9 cellular contexts compared by ENCODE assay signal in genomic region chr5:138439537-138440225, GRCh38. TPM values are rescaled to one million over a fixed set of nuclear protein-coding genes. Genes with fewer than 3 reads are reported as not detected.
DNase-seq lines count a peak whose midpoint lies in the region; ATAC-seq and TF ChIP-seq lines count a peak whose summit lies in the region.
"Had no signal": no experiment of that assay in that cellular context is flagged by ENCODE, and none has a peak within 500 bp of the region (broad histone marks: within the 10 kb centered on the region; RNA-seq: fewer than 3 reads in every experiment).

No MANE protein-coding gene starts in this region.

- POLR2A ChIA-PET in PC-9 (lab: Charles Lee; ENCODE audit: unreplicated experiment), result interaction anchor here (0.5 kb wide), 1 partner anchor 102 kb away, joined by 3 read pairs; no protein-coding TSS in a partner anchor

- H3K79me2 ChIP-seq in PC-9 (ENCODE audit: low read depth), result no peaks in the 10 kb centered on the region

- H3F3A ChIP-seq in PC-9 (ENCODE audit: insufficient read depth, low read depth), result peaks cover 15% of the 10 kb centered on the region; the same call in 1 of the 2 replicates

- 0 out of 2 replicates have a peak, but pooled peaks cover 7% of the 10 kb centered on the region for H3K36me3 ChIP-seq in PC-9 (ENCODE audit: low read depth)
- H3K36me3 ChIP-seq in ovary, result no peaks in the 10 kb centered on the region

- ATAC-seq in esophagus mucosa (peak; percentile 20), HG03571 (IDR thresholded peaks at IDR 0.05; ENCODE audit: unreplicated experiment) (no peak), GM18498 (IDR thresholded peaks at IDR 0.05; ENCODE audit: unreplicated experiment) (no peak)

- H3K4me3 ChIP-seq in GM12864 (ENCODE audit: low read depth, low read length) (peak overlapping the region; percentile 32), PC-9 (peak overlapping the region; percentile 52; the same call in 1 of the 2 replicates), ovary (peak overlapping the region; percentile 29)

- TF ChIP-seq CTCF in GM12864 (IDR thresholded peaks at IDR 0.05; ENCODE audit: low read depth, low read length, missing control alignments) (no peak), PC-9 (conservative IDR thresholded peaks at IDR 0.05) (no peak), ovary (IDR thresholded peaks at IDR 0.05) (no peak)

- no peak overlapping the region for H2AFZ ChIP-seq in PC-9

- TSS peak; percentile 6 for BruUV-seq in PC-9 (replicated peaks; lab: Mats Ljungman, UMichigan)

- H3K9me2 ChIP-seq in PC-9 (ENCODE audit: insufficient read depth), result no peaks in the 10 kb centered on the region

- peak overlapping the region; percentile 74 for H3K4me2 ChIP-seq in PC-9

- H3K27me3 ChIP-seq in PC-9 (ENCODE audit: insufficient read depth, low read depth), result peaks cover 10% of the 10 kb centered on the region
- no peaks in the 10 kb centered on the region for H3K27me3 ChIP-seq in ovary
- H3K27me3 ChIP-seq: SJSA1 had no signal

- 29 to 36% (median 30%) methylated on average over 20 to 21 of the region's 21 CpGs for WGBS in ovary, 3 donors

- H3K4me1 ChIP-seq in PC-9 (replicated peaks; ENCODE audit: insufficient read depth), result 0 out of 2 replicates have a peak, but pooled peaks cover 4% of the 10 kb centered on the region
- peaks cover 3% of the 10 kb centered on the region for H3K4me1 ChIP-seq in ovary (ENCODE audit: insufficient read depth)

- no peak for TF ChIP-seq EP300 in ovary (IDR thresholded peaks at IDR 0.05)

- TF ChIP-seq POLR2A in ovary (IDR thresholded peaks at IDR 0.05), result no peak

- 0 out of 2 replicates have a peak, but pooled peaks cover 3% of the 10 kb centered on the region for H4K20me1 ChIP-seq in PC-9 (ENCODE audit: insufficient read depth)

- DNase-seq in GM12864 (ENCODE audit: low read depth) (no peak), PC-9 (no peak), ovary (peak in 3 of 5 donors; percentile 36 to 43 (median 40)), NCI-H2029 (lab: John Stamatoyannopoulos, UW) (no peak), COR-L47 (lab: John Stamatoyannopoulos, UW) (no peak)

- no peak overlapping the region for H3K27ac ChIP-seq in PC-9
- H3K27ac ChIP-seq in ovary, result no peak overlapping the region
- H3K27ac ChIP-seq: SJSA1 had no signal

- CTCF ChIA-PET in PC-9 (lab: Charles Lee), result no interaction called here

- intact Hi-C loops in PC-9 (cut with micrococcal nuclease; ENCODE audit: unreplicated experiment) (no loop called here), ovary (cut with DNase I) (no loop called here)

- H3K9me3 ChIP-seq in PC-9 (ENCODE audit: insufficient read depth, low read depth) (no peaks in the 10 kb centered on the region), ovary (no peaks in the 10 kb centered on the region)

RNA-seq across cellular contexts. Expression of gene REEP2, which starts 0.8 kb away (rescaled TPM):
- total RNA-seq in PC-9 (2021) (0.87 and 1.3 TPM in 2 replicates), esophagus mucosa (0.36 TPM), ovary (10 to 100 TPM in 1 of 7 donors, 1 to 10 TPM in 6; 3.5 to 11.4 (median 5.7) TPM)
- polyA plus RNA-seq in ovary, result 1 to 10 TPM; 3.5 to 8.0 TPM

RNA-seq across cellular contexts. Expression of gene EGR1, which starts 25.6 kb away (rescaled TPM):
- 24.7 and 31.0 TPM in 2 replicates for total RNA-seq in PC-9 (2021)
- total RNA-seq in esophagus mucosa, result 35.1 TPM
- total RNA-seq in ovary, result 100 to 1,000 TPM in 4 of 7 donors, 10 to 100 TPM in 3; 72.7 to 346 (median 123) TPM
- 100 to 1,000 TPM in 1 of 2 donors, 10 to 100 TPM in 1; 60.4 to 361 TPM for polyA plus RNA-seq in ovary

Comparison
In these comparisons a context has a peak if more than half of its experiments do, and no peak if none do; other contexts are left out.
1. DNase-seq: peak in ovary (3 of 5); none in GM12864 (single experiment), PC-9 (0 of 2), NCI-H2029 (single experiment) and COR-L47 (single experiment).
2. Peak in every context shown above with its lines, with median percentiles within 50 percentile points of each other: H3K4me3 ChIP-seq.